11 cellular contexts compared by ENCODE assay signal in the genomic region with DNA sequence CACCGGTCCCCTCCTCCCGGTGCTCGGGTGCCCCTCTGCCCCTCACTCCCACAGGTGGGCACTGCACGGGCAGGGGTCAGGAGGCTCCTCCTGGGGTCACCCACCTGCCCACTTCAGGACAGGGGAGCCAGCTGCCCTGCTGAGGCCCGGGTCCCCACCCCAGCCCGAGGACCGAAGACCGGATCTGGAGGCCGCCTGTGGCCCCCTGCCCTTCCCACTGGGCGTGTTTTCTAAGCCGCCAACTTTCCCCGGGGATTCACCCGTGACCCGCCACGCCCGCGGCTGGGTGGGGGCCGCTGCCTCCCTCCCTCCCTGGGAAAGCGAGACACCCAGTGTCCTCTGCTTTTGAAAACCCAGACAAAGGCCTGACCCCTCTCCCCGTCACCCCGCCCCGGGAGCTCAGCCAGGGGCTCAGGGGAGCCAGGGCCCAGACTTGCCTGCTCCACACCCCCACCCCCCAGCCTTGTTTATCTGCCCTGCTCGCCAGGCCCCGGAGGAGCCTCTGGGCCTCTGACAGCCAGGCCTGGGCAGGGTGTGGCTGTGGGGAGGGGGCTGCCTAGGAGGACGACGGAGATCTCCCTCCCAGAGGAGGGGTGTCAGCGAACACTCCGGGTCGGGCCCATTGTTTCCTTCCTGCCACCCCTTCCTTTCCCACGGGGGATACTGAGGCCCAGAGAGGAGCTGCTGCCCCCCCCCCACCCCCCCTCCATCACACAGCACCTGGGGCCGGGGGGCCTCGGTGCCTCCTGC. TPM values are rescaled to one million over a fixed set of nuclear protein-coding genes. Genes with fewer than 3 reads are reported as not detected.
DNase-seq lines count a peak whose midpoint lies in the region; ATAC-seq, FAIRE-seq and TF ChIP-seq lines count a peak whose summit lies in the region.
"Had no signal": no experiment of that assay in that cellular context is flagged by ENCODE, and none has a peak within 500 bp of the region (broad histone marks: within the 10 kb centered on the region; RNA-seq: fewer than 3 reads in every experiment).

No MANE protein-coding gene starts in this region.

- H3K27me3 ChIP-seq in H7 (ENCODE audit: control insufficient read depth, insufficient read depth, low read length): peaks cover 4% of the 10 kb centered on the region; the same call in 1 of the 2 replicates
- peaks cover 12% of the 10 kb centered on the region for H3K27me3 ChIP-seq in colonic mucosa
- H3K27me3 ChIP-seq in sigmoid colon: peaks cover 0 to under 1% (median 0%) of the 10 kb centered on the region in 3 donors

- H3K4me1 ChIP-seq in colonic mucosa (no peaks in the 10 kb centered on the region), sigmoid colon (peaks cover 0 to 29% (median 21%) of the 10 kb centered on the region in 4 donors)

- H3K27ac ChIP-seq in colonic mucosa: no peak overlapping the region
- H3K27ac ChIP-seq in sigmoid colon: peak overlapping the region; percentile 80 to 82 (median 82)

- 16 to 37% methylated on average over 32 of the region's 32 CpGs for WGBS in sigmoid colon, 2 donors

- DNase-seq in H7 (peak; percentile 59), colonic mucosa (no peak), left lobe of liver (ENCODE audit: low spot score) (no peak), sigmoid colon (peak; percentile 82), NCI-H2196 treated with DMSO at 0.1 percent for 48 hours (lab: John Stamatoyannopoulos, UW; ENCODE audit: unreplicated experiment) (no peak), GM12891 (ENCODE audit: insufficient read length, low spot score) (no peak), HuH-7.5 (ENCODE audit: low spot score) (no peak), activated T-cell treated with anti-CD3 and anti-CD28 coated beads for 4 hours (no peak)
- DNase-seq: activated CD4-positive, CD25-positive, alpha-beta regulatory T cell treated with anti-CD3 and anti-CD28 coated beads, Interleukin-2, amount 50 U/mL, for 72 hours; COR-L47 had no signal

- intact Hi-C loops in colonic mucosa (cut with DNase I) (no loop called here), sigmoid colon (cut with DNase I) (loop anchor here (2.0 kb wide), 3 partner anchors 23 to 47 kb away; a partner anchor contains a TSS)

- TF ChIP-seq EP300 in sigmoid colon (IDR thresholded peaks at IDR 0.05): no peak

- H3K9ac ChIP-seq in colonic mucosa (ENCODE audit: low read depth in 2 of 2, low read length in 2 of 2): peak overlapping the region; percentile 40 to 60

- no peaks in the 10 kb centered on the region for H3K36me3 ChIP-seq in H7 (replicated peaks; ENCODE audit: control insufficient read depth, insufficient read depth, low read length)
- H3K36me3 ChIP-seq in colonic mucosa: no peaks in the 10 kb centered on the region
- no peaks in the 10 kb centered on the region for H3K36me3 ChIP-seq in sigmoid colon

- H3K4me3 ChIP-seq in H7 (ENCODE audit: insufficient read depth, low read depth, low read length) (peak overlapping the region; percentile 57), colonic mucosa (peak overlapping the region; percentile 30), sigmoid colon (peak overlapping the region; percentile 68 to 95 (median 84))

- no peak for TF ChIP-seq CTCF in colonic mucosa (IDR thresholded peaks at IDR 0.05)
- TF ChIP-seq CTCF in sigmoid colon (IDR thresholded peaks at IDR 0.05): no peak

- ATAC-seq in left lobe of liver: peak; percentile 7

- no peaks in the 10 kb centered on the region for H3K9me3 ChIP-seq in colonic mucosa
- H3K9me3 ChIP-seq in sigmoid colon: no peaks in the 10 kb centered on the region

- no peak for FAIRE-seq in GM12891 (lab: Jason Lieb, UNC)

- TF ChIP-seq POLR2A in sigmoid colon (IDR thresholded peaks at IDR 0.05): no peak
- TF ChIP-seq POLR2A in GM12891 (IDR thresholded peaks at IDR 0.05; ENCODE audit: low read depth, low read length): no peak

TF ChIP-seq in GM12891, 5 proteins besides CTCF, POLR2A, EP300 and RAD21:
- TF ChIP-seq POU2F2 (IDR thresholded peaks at IDR 0.05; ENCODE audit: low read depth, low read length) (no peak), SPI1 (IDR thresholded peaks at IDR 0.05; ENCODE audit: low read depth, low read length) (no peak), POLR2AphosphoS5 (IDR thresholded peaks at IDR 0.05; ENCODE audit: low read depth, low read length) (no peak), PAX5 (IDR thresholded peaks at IDR 0.05; ENCODE audit: insufficient read depth, low read length, severe bottlenecking) (no peak), TAF1 (IDR thresholded peaks at IDR 0.05; ENCODE audit: low read depth, low read length) (no peak)

RNA-seq across cellular contexts. Expression of a gene that starts 1.4 kb away (rescaled TPM):
- 28.7 and 34.6 TPM in 2 replicates for total RNA-seq in H7 (2014; rRNA removed; shearing (Covaris generic))
- total RNA-seq in colonic mucosa (10 to 100 TPM in 1 of 2 donors, 1 to 10 TPM in 1; 3.9 to 13.5 TPM), left lobe of liver (6.6 TPM), sigmoid colon (10 to 100 TPM; 30.4 to 91.4 (median 35.9) TPM)
- 10 to 100 TPM in 2 of 3 donors, 1 to 10 TPM in 1; 3.0 to 21.0 (median 12.5) TPM for polyA plus RNA-seq in sigmoid colon
- polyA plus RNA-seq in GM12891 (2012; ENCODE audit: low read depth, missing spikeins): 0.73 TPM

RNA-seq across cellular contexts. Expression of a gene that starts 14.9 kb away (rescaled TPM):
- total RNA-seq in H7 (2014; rRNA removed; shearing (Covaris generic)): not detected in 2 replicates
- total RNA-seq in colonic mucosa (not detected), left lobe of liver (not detected), sigmoid colon (not detected)
- under 1 TPM in 1 of 3 donors, not detected in 2; 0.15 TPM for polyA plus RNA-seq in sigmoid colon
- not detected for polyA plus RNA-seq in GM12891 (2012; ENCODE audit: low read depth, missing spikeins)
- total RNA-seq: M059J had no signal

RNA-seq across cellular contexts. Expression of a gene that starts 33.9 kb away (rescaled TPM):
- total RNA-seq in H7 (2014; rRNA removed; shearing (Covaris generic)): 7.4 and 9.7 TPM in 2 replicates
- 10 to 100 TPM in 1 of 2 donors, 1 to 10 TPM in 1; 4.5 to 10.1 TPM for total RNA-seq in colonic mucosa
- 4.3 TPM for total RNA-seq in left lobe of liver
- total RNA-seq in sigmoid colon: 100 to 1,000 TPM in 2 of 4 donors, 10 to 100 TPM in 2; 35.7 to 118 (median 107) TPM
- polyA plus RNA-seq in sigmoid colon: 10 to 100 TPM in 1 of 3 donors, 1 to 10 TPM in 2; 1.6 to 17.8 (median 6.0) TPM
- 20.8 TPM for polyA plus RNA-seq in GM12891 (2012; ENCODE audit: low read depth, missing spikeins)

RNA-seq across cellular contexts. Expression of a gene that starts 40.8 kb away (rescaled TPM):
- total RNA-seq in H7 (2014; rRNA removed; shearing (Covaris generic)): 0.11 and 0.31 TPM in 2 replicates
- total RNA-seq in colonic mucosa: 100 to 1,000 TPM; 285 to 320 TPM
- total RNA-seq in left lobe of liver: 0.18 TPM
- under 1 TPM in 1 of 4 donors, not detected in 3; 0.36 TPM for total RNA-seq in sigmoid colon
- polyA plus RNA-seq in sigmoid colon: 100 to 1,000 TPM; 266 to 456 (median 311) TPM
- polyA plus RNA-seq in GM12891 (2012; ENCODE audit: low read depth, missing spikeins): 0.03 TPM

RNA-seq across cellular contexts. Expression of a gene that starts 47.1 kb away (rescaled TPM):
- total RNA-seq in H7 (2014; rRNA removed; shearing (Covaris generic)): 119 and 128 TPM in 2 replicates
- total RNA-seq in colonic mucosa (10 to 100 TPM; 54.6 to 74.7 TPM), left lobe of liver (22.2 TPM), sigmoid colon (10 to 100 TPM; 39.2 to 57.1 (median 55.5) TPM)
- polyA plus RNA-seq in sigmoid colon: 10 to 100 TPM; 33.5 to 58.8 (median 35.4) TPM
- polyA plus RNA-seq in GM12891 (2012; ENCODE audit: low read depth, missing spikeins): 45.1 TPM

Comparison
In these comparisons a context has a peak if more than half of its experiments do, and no peak if none do; other contexts are left out.
1. DNase-seq: peak in H7 (single experiment) and sigmoid colon (single experiment); none in colonic mucosa (single experiment), left lobe of liver (single experiment), NCI-H2196 treated with DMSO at 0.1 percent for 48 hours (single experiment), GM12891 (single experiment), HuH-7.5 (single experiment) and activated T-cell treated with anti-CD3 and anti-CD28 coated beads for 4 hours (single experiment).
2. H3K4me3 ChIP-seq: peak in every context shown above with its lines; median percentile 84 in sigmoid colon; 57 in H7; 30 in colonic mucosa.